In genomic region chr1:29171089-29171488, GRCh38 we compare ENCODE assay signal across 1 cellular context.
TF ChIP-seq lines count a peak whose summit lies in the region.

No MANE protein-coding gene starts in this region.

TF ChIP-seq in SK-N-SH, 30 proteins besides CTCF, POLR2A, EP300 and RAD21 (continued from another document):
- TF ChIP-seq RXRA (IDR thresholded peaks at IDR 0.05; ENCODE audit: borderline replicate concordance, low read depth): no peak
- no peak for TF ChIP-seq RCOR1 (IDR thresholded peaks at IDR 0.05; ENCODE audit: low read length)
- no peak for TF ChIP-seq FOXJ3 (CRISPR knock-in tag; IDR thresholded peaks at IDR 0.05)
- no peak for TF ChIP-seq RFX5 (IDR thresholded peaks at IDR 0.05; ENCODE audit: low read length)
- TF ChIP-seq TEAD4 (IDR thresholded peaks at IDR 0.05; ENCODE audit: borderline replicate concordance, insufficient read depth): no peak
- TF ChIP-seq, protein P1, sequence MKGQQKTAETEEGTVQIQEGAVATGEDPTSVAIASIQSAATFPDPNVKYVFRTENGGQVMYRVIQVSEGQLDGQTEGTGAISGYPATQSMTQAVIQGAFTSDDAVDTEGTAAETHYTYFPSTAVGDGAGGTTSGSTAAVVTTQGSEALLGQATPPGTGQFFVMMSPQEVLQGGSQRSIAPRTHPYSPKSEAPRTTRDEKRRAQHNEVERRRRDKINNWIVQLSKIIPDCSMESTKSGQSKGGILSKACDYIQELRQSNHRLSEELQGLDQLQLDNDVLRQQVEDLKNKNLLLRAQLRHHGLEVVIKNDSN (IDR thresholded peaks at IDR 0.05; ENCODE audit: borderline replicate concordance, low read depth): no peak
- no peak for TF ChIP-seq FOXM1 (IDR thresholded peaks at IDR 0.05; ENCODE audit: low read depth)
- TF ChIP-seq NRF1 (IDR thresholded peaks at IDR 0.05; ENCODE audit: low read depth, low read length): no peak
- TF ChIP-seq TCF12 (IDR thresholded peaks at IDR 0.05): no peak
- no peak for TF ChIP-seq SMC3 (IDR thresholded peaks at IDR 0.05; ENCODE audit: low read depth, low read length)
- TF ChIP-seq GATA2 (CRISPR knock-in tag; IDR thresholded peaks at IDR 0.05): no peak
- no peak for TF ChIP-seq NFIC (IDR thresholded peaks at IDR 0.05; ENCODE audit: borderline replicate concordance)
- no peak for TF ChIP-seq CHD2 (IDR thresholded peaks at IDR 0.05; ENCODE audit: low read length, partially characterized antibody)
- TF ChIP-seq MXI1 (IDR thresholded peaks at IDR 0.05; ENCODE audit: low read depth, low read length): no peak
